In genomic region chr5:123204224-123204623, GRCh38 we compare ENCODE assay signal across 21 cellular contexts.
"Had no signal": no experiment of that assay in that cellular context is flagged by ENCODE, and none has a peak within 500 bp of the region (broad histone marks: within the 10 kb centered on the region; RNA-seq: fewer than 3 reads in every experiment).

No MANE protein-coding gene starts in this region.

- H3K4me3 ChIP-seq: dorsolateral prefrontal cortex, gastrocnemius medialis, heart right ventricle, lower lobe of right lung, upper lobe of left lung had no signal

- DNase-seq: activated CD4-positive, alpha-beta memory T cell treated with anti-CD3 and anti-CD28 coated beads, Interleukin-2, amount 10 ng/mL, durations not matched to agents 7 days and 5 days; activated CD4-positive, alpha-beta T cell treated with anti-CD3 and anti-CD28 coated beads for 36 hours; activated gamma-delta T cell treated with Interleukin-2 at 50 U/mL for 16 hours; activated naive CD8-positive, alpha-beta T cell treated with anti-CD3 and anti-CD28 coated beads for 36 hours; activated T-cell treated with anti-CD3 and anti-CD28 coated beads, Interleukin-2, amount 50 U/mL, for 48 hours; dorsolateral prefrontal cortex; gastrocnemius medialis; heart right ventricle; kidney glomerular epithelial cell; lower lobe of right lung; naive thymus-derived CD4-positive, alpha-beta T cell; nucleus accumbens; stimulated activated CD4-positive, alpha-beta T cell treated with anti-CD3 and anti-CD28 coated beads, Interleukin-2, amount 100 ng/mL, for 24 hours; stimulated activated naive B cell treated with anti-CD40 and anti-IgM and Interleukin-4, amounts not matched to agents 10 μg/mL and 1 μg/mL and 100 μg/mL, for 72 hours; T-cell; T1000; upper lobe of left lung had no signal

- H3K36me3 ChIP-seq: gastrocnemius medialis, heart right ventricle, lower lobe of right lung, upper lobe of left lung had no signal

- ATAC-seq: activated CD4-positive, alpha-beta T cell treated with anti-CD3 and anti-CD28 coated beads for 36 hours; esophagus mucosa; gastrocnemius medialis; naive thymus-derived CD4-positive, alpha-beta T cell; sciatic nerve; stimulated activated naive B cell treated with anti-CD40 and anti-IgM and Interleukin-4, amounts not matched to agents 10 μg/mL and 1 μg/mL and 100 μg/mL, for 72 hours; T-cell had no signal

- H3K27ac ChIP-seq: dorsolateral prefrontal cortex, gastrocnemius medialis, lower lobe of right lung, upper lobe of left lung, VCaP had no signal

- H3K4me1 ChIP-seq: gastrocnemius medialis had no signal

- H3K9me3 ChIP-seq: gastrocnemius medialis, heart right ventricle, lower lobe of right lung, upper lobe of left lung had no signal

- FAIRE-seq: bronchial epithelial cell had no signal

- H3K27me3 ChIP-seq: gastrocnemius medialis, heart right ventricle, upper lobe of left lung had no signal
